8 cellular contexts compared by ENCODE assay signal in genomic region chr1:50333595-50333974, GRCh38.
DNase-seq lines count a peak whose midpoint lies in the region; TF ChIP-seq lines count a peak whose summit lies in the region.

No MANE protein-coding gene starts in this region.

- H3K4me3 ChIP-seq in HFF-Myc (replicated peaks; ENCODE audit: low read depth, low read length) (peak overlapping the region; percentile 37), fibroblast of mammary gland (ENCODE audit: control insufficient read depth, low read depth, low read length) (peak overlapping the region; percentile 50), tibial artery (peak overlapping the region; percentile 21 to 39)

- H3K27me3 Mint-ChIP-seq in activated T-cell treated with anti-CD3 and anti-CD28 coated beads, Interleukin-2, amount 50 U/mL, for 24 hours = peaks cover 71% of the 10 kb centered on the region
- H3K27me3 Mint-ChIP-seq in neural crest cell (ENCODE audit: low read depth) = peaks cover 93% of the 10 kb centered on the region

- H3K27ac Mint-ChIP-seq in activated T-cell treated with anti-CD3 and anti-CD28 coated beads, Interleukin-2, amount 50 U/mL, for 24 hours = no peak overlapping the region
- no peak overlapping the region for H3K27ac Mint-ChIP-seq in neural crest cell (ENCODE audit: unreplicated experiment)

- DNase-seq in GM13976 (ENCODE audit: low spot score) (peak; percentile 89), HFF-Myc (ENCODE audit: extremely low read depth, low read depth) (no peak), NCI-H1930 (lab: John Stamatoyannopoulos, UW) (peak; percentile 12 to 62), fibroblast of mammary gland (ENCODE audit: low read depth) (peak; percentile 13), neural crest cell (ENCODE audit: low read depth, low spot score) (peak; percentile 59), tibial artery (no peak), NCI-H1105 treated with DMSO at 0.1 percent for 48 hours (lab: John Stamatoyannopoulos, UW) (no peak)
- DNase-seq in activated T-cell treated with anti-CD3 and anti-CD28 coated beads, Interleukin-2, amount 50 U/mL, for 24 hours = peak; percentile 76

- peaks cover 0 to 59% of the 10 kb centered on the region in 2 donors for H3K27me3 ChIP-seq in tibial artery

- H3K27ac ChIP-seq in tibial artery = no peak overlapping the region

- H3K36me3 Mint-ChIP-seq in activated T-cell treated with anti-CD3 and anti-CD28 coated beads, Interleukin-2, amount 50 U/mL, for 24 hours (ENCODE audit: low read depth) = no peaks in the 10 kb centered on the region
- no peaks in the 10 kb centered on the region for H3K36me3 Mint-ChIP-seq in neural crest cell (ENCODE audit: low read depth)

- peak; percentile 88 for TF ChIP-seq CTCF in GM13976 (IDR thresholded peaks at IDR 0.05; ENCODE audit: borderline replicate concordance, control extremely low read depth, extremely low read depth, insufficient read depth, missing control alignments)
- peak; percentile 80 for TF ChIP-seq CTCF in HFF-Myc (IDR thresholded peaks at IDR 0.05; ENCODE audit: low read depth, low read length, missing control alignments)
- peak; percentile 40 for TF ChIP-seq CTCF in fibroblast of mammary gland (conservative IDR thresholded peaks at IDR 0.05; ENCODE audit: control insufficient read depth, insufficient read depth, low read depth, low read length)
- TF ChIP-seq CTCF in neural crest cell (conservative IDR thresholded peaks at IDR 0.05) = peak; percentile 68
- peak; percentile 26 to 48 for TF ChIP-seq CTCF in tibial artery (IDR thresholded peaks at IDR 0.05)

- H3K4me1 ChIP-seq in tibial artery = peaks cover 0 to 15% (median 13%) of the 10 kb centered on the region in 4 donors

- no peaks in the 10 kb centered on the region for H3K9me3 ChIP-seq in tibial artery

- in situ Hi-C loops in GM13976 (cut with MboI; ENCODE audit: low sequenced_read_pairs, unreplicated experiment) = no loop called here

- H3K4me3 Mint-ChIP-seq in activated T-cell treated with anti-CD3 and anti-CD28 coated beads, Interleukin-2, amount 50 U/mL, for 24 hours = peak overlapping the region; percentile 46
- H3K4me3 Mint-ChIP-seq in neural crest cell = no peak overlapping the region

- intact Hi-C loops in tibial artery (cut with DNase I; ENCODE audit: low total_unique reads) = no loop called here

- peaks cover 7% of the 10 kb centered on the region for H3K4me1 Mint-ChIP-seq in activated T-cell treated with anti-CD3 and anti-CD28 coated beads, Interleukin-2, amount 50 U/mL, for 24 hours (ENCODE audit: low read depth)
- peaks cover 3% of the 10 kb centered on the region for H3K4me1 Mint-ChIP-seq in neural crest cell

- H3K9me3 Mint-ChIP-seq in activated T-cell treated with anti-CD3 and anti-CD28 coated beads, Interleukin-2, amount 50 U/mL, for 24 hours = no peaks in the 10 kb centered on the region
- no peaks in the 10 kb centered on the region for H3K9me3 Mint-ChIP-seq in neural crest cell

- H3K36me3 ChIP-seq in tibial artery = no peaks in the 10 kb centered on the region

Comparison
In these comparisons a context has a peak if more than half of its experiments do, and no peak if none do; other contexts are left out.
1. DNase-seq: peak in GM13976 (single experiment), NCI-H1930 (2 of 2), activated T-cell treated with anti-CD3 and anti-CD28 coated beads, Interleukin-2, amount 50 U/mL, for 24 hours (single experiment), fibroblast of mammary gland (single experiment) and neural crest cell (single experiment); none in HFF-Myc (single experiment), tibial artery (0 of 2) and NCI-H1105 treated with DMSO at 0.1 percent for 48 hours (single experiment).
2. CTCF ChIP-seq: peak in every context shown above with its lines; median percentile 88 in GM13976; 80 in HFF-Myc; 68 in neural crest cell; 40 in fibroblast of mammary gland; 37 in tibial artery.
3. Peak in every context shown above with its lines, with median percentiles within 50 percentile points of each other: H3K4me3 ChIP-seq.